ENCODE assay signal across 1 cellular context in the genomic region with DNA sequence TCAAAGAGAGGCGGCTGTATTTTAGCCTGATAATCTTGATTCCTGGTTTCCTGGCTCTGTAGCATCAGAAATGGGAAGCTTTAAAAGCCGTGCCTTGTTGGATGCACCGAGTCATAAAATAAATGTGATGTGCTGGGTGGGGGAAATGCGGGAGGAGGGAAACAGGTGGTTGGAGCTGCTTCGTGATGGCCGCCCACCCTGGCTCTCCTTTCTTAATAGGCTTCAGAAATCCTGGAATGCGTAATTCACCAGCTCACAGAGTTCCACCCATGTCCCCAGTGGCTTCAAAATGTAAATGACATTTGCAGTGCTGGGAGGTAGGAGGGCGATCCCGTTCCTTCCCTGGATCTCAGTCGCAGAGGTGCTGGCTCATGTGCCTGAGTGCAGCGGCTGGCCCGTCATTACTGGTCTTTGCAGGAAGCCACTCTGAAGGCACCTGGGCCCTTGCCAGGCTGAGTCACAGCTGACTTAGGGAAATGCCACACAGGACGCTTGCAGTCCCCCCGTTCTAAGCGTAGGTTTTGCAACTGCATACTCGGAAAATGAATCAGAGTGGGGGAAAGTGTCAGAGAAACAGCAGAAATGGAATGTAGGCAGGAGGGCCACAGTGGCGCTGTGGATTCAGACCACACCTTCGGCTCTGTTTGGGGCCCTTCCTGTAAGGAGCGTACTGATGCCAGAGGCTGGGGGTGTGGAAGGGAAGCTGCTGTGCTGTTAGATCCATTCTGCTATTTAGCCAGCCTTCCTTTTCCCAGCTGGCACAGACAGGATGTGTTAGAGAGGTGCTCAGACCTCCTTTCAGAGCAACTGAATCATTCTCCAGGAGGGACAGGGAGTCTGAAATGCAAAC.
A peak's percentile ranks its signal among the peaks of the same experiment; 100 is the strongest.
TF ChIP-seq lines count a peak whose summit lies in the region.

No MANE protein-coding gene starts in this region.

TF ChIP-seq in HepG2, 621 proteins besides CTCF, POLR2A, EP300 and RAD21 (continued from another document and continues in another):
- TF ChIP-seq KDM5A (IDR thresholded peaks at IDR 0.05; ENCODE audit: borderline replicate concordance, low read length) (no peak), GATAD2A (CRISPR knock-in tag; IDR thresholded peaks at IDR 0.05) (peak; percentile 91), ZFP37 (CRISPR knock-in tag; IDR thresholded peaks at IDR 0.05; ENCODE audit: borderline replicate concordance) (0 out of 2 replicates have a peak, but pooled peaks have one; percentile 57), DNMT3B (CRISPR knock-in tag; conservative IDR thresholded peaks at IDR 0.05) (0 out of 2 replicates have a peak, but pooled peaks have one; percentile 43), TEAD3 (CRISPR knock-in tag; optimal IDR thresholded peaks at IDR 0.05; ENCODE audit: borderline replicate concordance) (peak; percentile 95), IRF2 (CRISPR knock-in tag; IDR thresholded peaks at IDR 0.05) (peak; percentile 80), NR2C2 (CRISPR knock-in tag; IDR thresholded peaks at IDR 0.05; ENCODE audit: borderline replicate concordance) (peak; percentile 7; the same call in 1 of the 2 replicates), ZSCAN20 (CRISPR knock-in tag; IDR thresholded peaks at IDR 0.05; ENCODE audit: borderline replicate concordance) (no peak), SIX4 (CRISPR knock-in tag; IDR thresholded peaks at IDR 0.05) (no peak), BHLHE40 (IDR thresholded peaks at IDR 0.05; ENCODE audit: low read length) (peak; percentile 54; the same call in 1 of the 2 replicates), RAD51 (IDR thresholded peaks at IDR 0.05; ENCODE audit: borderline replicate concordance) (no peak), ZNF205 (CRISPR knock-in tag; IDR thresholded peaks at IDR 0.05) (0 out of 2 replicates have a peak, but pooled peaks have one; percentile 43), PAXIP1 (CRISPR knock-in tag; conservative IDR thresholded peaks at IDR 0.05) (peak; percentile 60; the same call in 1 of the 2 replicates), HDAC1 (CRISPR knock-in tag; IDR thresholded peaks at IDR 0.05) (peak; percentile 87), SAP130 (CRISPR knock-in tag; IDR thresholded peaks at IDR 0.05; ENCODE audit: low read depth) (peak; percentile 98), MTF1 (CRISPR knock-in tag; IDR thresholded peaks at IDR 0.05) (no peak), FOXC1 (CRISPR knock-in tag; IDR thresholded peaks at IDR 0.05; ENCODE audit: borderline replicate concordance) (no peak), ATF1 (CRISPR knock-in tag; IDR thresholded peaks at IDR 0.05) (peak; percentile 37; the same call in 1 of the 2 replicates), IKZF5 (CRISPR knock-in tag; IDR thresholded peaks at IDR 0.05) (0 out of 2 replicates have a peak, but pooled peaks have one; percentile 56), ZNF333 (CRISPR knock-in tag; IDR thresholded peaks at IDR 0.05; ENCODE audit: borderline replicate concordance) (peak; percentile 55; the same call in 1 of the 2 replicates), ZNF12 (CRISPR knock-in tag; IDR thresholded peaks at IDR 0.05) (0 out of 2 replicates have a peak, but pooled peaks have one; percentile 10), ZNF224 (CRISPR knock-in tag; IDR thresholded peaks at IDR 0.05) (no peak), IKZF4 (CRISPR knock-in tag; IDR thresholded peaks at IDR 0.05; ENCODE audit: borderline replicate concordance, low read depth, not compliant biosample characterization) (no peak), RBFOX2 (IDR thresholded peaks at IDR 0.05; ENCODE audit: low read depth, low read length) (no peak), ZNF513 (CRISPR knock-in tag; conservative IDR thresholded peaks at IDR 0.05) (no peak), ZNF34 (CRISPR knock-in tag; IDR thresholded peaks at IDR 0.05; ENCODE audit: borderline replicate concordance) (no peak), ZNF678 (CRISPR knock-in tag; IDR thresholded peaks at IDR 0.05) (no peak), ZFP90 (CRISPR knock-in tag; IDR thresholded peaks at IDR 0.05; ENCODE audit: borderline replicate concordance) (no peak), CREB1 (IDR thresholded peaks at IDR 0.05) (no peak), CREB1 (CRISPR knock-in tag; IDR thresholded peaks at IDR 0.05) (peak; percentile 41; the same call in 1 of the 2 replicates), RARA (CRISPR knock-in tag; IDR thresholded peaks at IDR 0.05) (peak; percentile 69; the same call in 1 of the 2 replicates), NFIC (IDR thresholded peaks at IDR 0.05; ENCODE audit: low read length) (peak; percentile 10; the same call in 1 of the 2 replicates), CHD4 (IDR thresholded peaks at IDR 0.05; ENCODE audit: borderline replicate concordance, low read length) (no peak), ZIK1 (CRISPR knock-in tag; IDR thresholded peaks at IDR 0.05; ENCODE audit: borderline replicate concordance, low read depth) (no peak)
- TF ChIP-seq, protein P1, sequence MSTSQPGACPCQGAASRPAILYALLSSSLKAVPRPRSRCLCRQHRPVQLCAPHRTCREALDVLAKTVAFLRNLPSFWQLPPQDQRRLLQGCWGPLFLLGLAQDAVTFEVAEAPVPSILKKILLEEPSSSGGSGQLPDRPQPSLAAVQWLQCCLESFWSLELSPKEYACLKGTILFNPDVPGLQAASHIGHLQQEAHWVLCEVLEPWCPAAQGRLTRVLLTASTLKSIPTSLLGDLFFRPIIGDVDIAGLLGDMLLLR (CRISPR knock-in tag; IDR thresholded peaks at IDR 0.05), result 0 out of 2 replicates have a peak, but pooled peaks have one; percentile 37
- TF ChIP-seq, protein P2, sequence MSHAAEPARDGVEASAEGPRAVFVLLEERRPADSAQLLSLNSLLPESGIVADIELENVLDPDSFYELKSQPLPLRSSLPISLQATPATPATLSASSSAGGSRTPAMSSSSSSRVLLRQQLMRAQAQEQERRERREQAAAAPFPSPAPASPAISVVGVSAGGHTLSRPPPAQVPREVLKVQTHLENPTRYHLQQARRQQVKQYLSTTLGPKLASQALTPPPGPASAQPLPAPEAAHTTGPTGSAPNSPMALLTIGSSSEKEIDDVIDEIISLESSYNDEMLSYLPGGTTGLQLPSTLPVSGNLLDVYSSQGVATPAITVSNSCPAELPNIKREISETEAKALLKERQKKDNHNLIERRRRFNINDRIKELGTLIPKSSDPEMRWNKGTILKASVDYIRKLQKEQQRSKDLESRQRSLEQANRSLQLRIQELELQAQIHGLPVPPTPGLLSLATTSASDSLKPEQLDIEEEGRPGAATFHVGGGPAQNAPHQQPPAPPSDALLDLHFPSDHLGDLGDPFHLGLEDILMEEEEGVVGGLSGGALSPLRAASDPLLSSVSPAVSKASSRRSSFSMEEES (CRISPR knock-in tag; IDR thresholded peaks at IDR 0.05), result peak; percentile 41; the same call in 1 of the 2 replicates
- TF ChIP-seq, protein P3, sequence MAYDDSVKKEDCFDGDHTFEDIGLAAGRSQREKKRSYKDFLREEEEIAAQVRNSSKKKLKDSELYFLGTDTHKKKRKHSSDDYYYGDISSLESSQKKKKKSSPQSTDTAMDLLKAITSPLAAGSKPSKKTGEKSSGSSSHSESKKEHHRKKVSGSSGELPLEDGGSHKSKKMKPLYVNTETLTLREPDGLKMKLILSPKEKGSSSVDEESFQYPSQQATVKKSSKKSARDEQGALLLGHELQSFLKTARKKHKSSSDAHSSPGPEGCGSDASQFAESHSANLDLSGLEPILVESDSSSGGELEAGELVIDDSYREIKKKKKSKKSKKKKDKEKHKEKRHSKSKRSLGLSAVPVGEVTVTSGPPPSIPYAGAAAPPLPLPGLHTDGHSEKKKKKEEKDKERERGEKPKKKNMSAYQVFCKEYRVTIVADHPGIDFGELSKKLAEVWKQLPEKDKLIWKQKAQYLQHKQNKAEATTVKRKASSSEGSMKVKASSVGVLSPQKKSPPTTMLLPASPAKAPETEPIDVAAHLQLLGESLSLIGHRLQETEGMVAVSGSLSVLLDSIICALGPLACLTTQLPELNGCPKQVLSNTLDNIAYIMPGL (CRISPR knock-in tag; IDR thresholded peaks at IDR 0.05; ENCODE audit: borderline replicate concordance in 1 of 2, low read depth in 1 of 2), result peak in 1 of 2 experiments; percentile 10; a peak in 1 of 4 replicates
- TF ChIP-seq, protein P4, sequence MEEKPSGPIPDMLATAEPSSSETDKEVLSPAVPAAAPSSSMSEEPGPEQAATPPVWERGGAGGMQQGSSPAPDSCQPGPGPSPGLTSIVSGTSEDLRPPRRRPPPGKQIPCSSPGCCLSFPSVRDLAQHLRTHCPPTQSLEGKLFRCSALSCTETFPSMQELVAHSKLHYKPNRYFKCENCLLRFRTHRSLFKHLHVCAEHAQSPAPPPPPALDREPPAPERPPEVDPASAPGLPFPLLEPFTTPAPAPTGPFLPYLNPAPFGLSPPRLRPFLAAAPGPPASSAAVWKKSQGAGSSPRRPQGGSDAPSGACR (CRISPR knock-in tag; IDR thresholded peaks at IDR 0.05), result no peak
- TF ChIP-seq, protein P5, sequence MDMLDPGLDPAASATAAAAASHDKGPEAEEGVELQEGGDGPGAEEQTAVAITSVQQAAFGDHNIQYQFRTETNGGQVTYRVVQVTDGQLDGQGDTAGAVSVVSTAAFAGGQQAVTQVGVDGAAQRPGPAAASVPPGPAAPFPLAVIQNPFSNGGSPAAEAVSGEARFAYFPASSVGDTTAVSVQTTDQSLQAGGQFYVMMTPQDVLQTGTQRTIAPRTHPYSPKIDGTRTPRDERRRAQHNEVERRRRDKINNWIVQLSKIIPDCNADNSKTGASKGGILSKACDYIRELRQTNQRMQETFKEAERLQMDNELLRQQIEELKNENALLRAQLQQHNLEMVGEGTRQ (IDR thresholded peaks at IDR 0.05; ENCODE audit: low read depth, low read length), result no peak
- TF ChIP-seq, protein P5 (CRISPR knock-in tag; IDR thresholded peaks at IDR 0.05; ENCODE audit: borderline replicate concordance), result no peak
- TF ChIP-seq, protein P6, sequence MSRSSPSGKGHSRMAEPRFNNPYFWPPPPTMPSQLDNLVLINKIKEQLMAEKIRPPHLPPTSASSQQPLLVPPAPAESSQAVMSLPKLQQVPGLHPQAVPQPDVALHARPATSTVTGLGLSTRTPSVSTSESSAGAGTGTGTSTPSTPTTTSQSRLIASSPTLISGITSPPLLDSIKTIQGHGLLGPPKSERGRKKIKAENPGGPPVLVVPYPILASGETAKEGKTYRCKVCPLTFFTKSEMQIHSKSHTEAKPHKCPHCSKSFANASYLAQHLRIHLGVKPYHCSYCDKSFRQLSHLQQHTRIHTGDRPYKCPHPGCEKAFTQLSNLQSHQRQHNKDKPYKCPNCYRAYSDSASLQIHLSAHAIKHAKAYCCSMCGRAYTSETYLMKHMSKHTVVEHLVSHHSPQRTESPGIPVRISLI (CRISPR knock-in tag; IDR thresholded peaks at IDR 0.05; ENCODE audit: borderline replicate concordance), result no peak; the same call in 1 of the 2 replicates
